In the genomic region with DNA sequence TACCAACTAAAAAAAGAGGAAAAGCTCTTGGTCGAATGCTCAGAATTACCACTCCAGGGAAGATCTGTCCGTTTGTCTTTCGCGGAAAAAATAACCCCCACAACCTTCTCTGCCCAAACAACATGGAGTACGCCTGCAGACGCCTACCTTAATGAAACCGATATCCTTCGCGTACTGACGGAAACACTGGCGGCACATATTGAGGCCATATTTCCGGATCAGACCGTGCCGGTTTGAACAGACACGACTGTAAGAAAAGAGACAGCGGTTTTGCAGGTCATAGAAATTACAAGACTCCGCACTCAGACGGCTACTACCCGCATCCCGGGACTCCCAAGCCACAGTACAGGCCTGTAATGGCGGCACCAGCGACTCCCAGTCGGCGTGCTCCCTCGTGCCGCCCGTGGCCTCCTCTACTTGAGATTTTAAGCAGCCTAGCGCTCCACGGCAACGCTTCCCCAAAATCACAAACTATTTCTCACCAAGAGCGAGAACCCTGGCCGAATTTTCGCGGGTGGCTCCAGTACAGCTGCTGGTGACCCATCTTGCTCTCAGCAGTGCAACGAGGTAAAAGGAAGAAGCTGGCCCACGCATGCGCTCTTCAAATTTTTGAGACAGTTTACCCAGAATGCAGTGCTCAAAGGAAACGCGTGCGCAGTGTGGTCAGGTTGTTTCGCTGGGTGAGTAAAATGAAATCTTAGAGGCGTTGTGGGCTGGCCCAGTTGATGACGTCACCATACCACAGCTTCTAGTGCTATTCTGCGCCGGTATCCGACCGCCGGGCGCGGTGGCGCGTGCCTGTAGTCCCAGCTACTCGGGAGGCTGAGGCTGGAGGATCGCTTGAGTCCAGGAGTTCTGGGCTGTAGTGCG, we compare ENCODE assay signal across 1 cellular context.
TF ChIP-seq lines count a peak whose summit lies in the region.

A gene (minus strand): TSS at position 578 of the 870 bp plus-strand sequence. CDS start 34 bp downstream, at position 544.

TF ChIP-seq in HEK293, 187 proteins besides CTCF, POLR2A, EP300 and RAD21 (continued from another document and continues in another):
- TF ChIP-seq, protein P1, sequence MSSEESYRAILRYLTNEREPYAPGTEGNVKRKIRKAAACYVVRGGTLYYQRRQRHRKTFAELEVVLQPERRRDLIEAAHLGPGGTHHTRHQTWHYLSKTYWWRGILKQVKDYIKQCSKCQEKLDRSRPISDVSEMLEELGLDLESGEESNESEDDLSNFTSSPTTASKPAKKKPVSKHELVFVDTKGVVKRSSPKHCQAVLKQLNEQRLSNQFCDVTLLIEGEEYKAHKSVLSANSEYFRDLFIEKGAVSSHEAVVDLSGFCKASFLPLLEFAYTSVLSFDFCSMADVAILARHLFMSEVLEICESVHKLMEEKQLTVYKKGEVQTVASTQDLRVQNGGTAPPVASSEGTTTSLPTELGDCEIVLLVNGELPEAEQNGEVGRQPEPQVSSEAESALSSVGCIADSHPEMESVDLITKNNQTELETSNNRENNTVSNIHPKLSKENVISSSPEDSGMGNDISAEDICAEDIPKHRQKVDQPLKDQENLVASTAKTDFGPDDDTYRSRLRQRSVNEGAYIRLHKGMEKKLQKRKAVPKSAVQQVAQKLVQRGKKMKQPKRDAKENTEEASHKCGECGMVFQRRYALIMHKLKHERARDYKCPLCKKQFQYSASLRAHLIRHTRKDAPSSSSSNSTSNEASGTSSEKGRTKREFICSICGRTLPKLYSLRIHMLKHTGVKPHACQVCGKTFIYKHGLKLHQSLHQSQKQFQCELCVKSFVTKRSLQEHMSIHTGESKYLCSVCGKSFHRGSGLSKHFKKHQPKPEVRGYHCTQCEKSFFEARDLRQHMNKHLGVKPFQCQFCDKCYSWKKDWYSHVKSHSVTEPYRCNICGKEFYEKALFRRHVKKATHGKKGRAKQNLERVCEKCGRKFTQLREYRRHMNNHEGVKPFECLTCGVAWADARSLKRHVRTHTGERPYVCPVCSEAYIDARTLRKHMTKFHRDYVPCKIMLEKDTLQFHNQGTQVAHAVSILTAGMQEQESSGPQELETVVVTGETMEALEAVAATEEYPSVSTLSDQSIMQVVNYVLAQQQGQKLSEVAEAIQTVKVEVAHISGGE (tag by site-specific recombination; conservative IDR thresholded peaks at IDR 0.05; ENCODE audit: low read depth): peak; percentile 22; the same call in 1 of the 2 replicates
- TF ChIP-seq ZNF521 (tag by site-specific recombination; IDR thresholded peaks at IDR 0.05) (no peak), ZNF24 (tag by site-specific recombination; IDR thresholded peaks at IDR 0.05) (no peak), ZNF596 (tag by site-specific recombination; IDR thresholded peaks at IDR 0.05) (no peak), ZNF561 (tag by site-specific recombination; IDR thresholded peaks at IDR 0.05; ENCODE audit: borderline replicate concordance) (no peak), ZNF629 (tag by site-specific recombination; IDR thresholded peaks at IDR 0.05) (peak; percentile 96), MYNN (tag by site-specific recombination; IDR thresholded peaks at IDR 0.05; ENCODE audit: borderline replicate concordance) (no peak), ZXDB (tag by site-specific recombination; IDR thresholded peaks at IDR 0.05) (peak; percentile 81), ZNF266 (tag by site-specific recombination; IDR thresholded peaks at IDR 0.05; ENCODE audit: low read depth) (no peak), ZSCAN30 (tag by site-specific recombination; IDR thresholded peaks at IDR 0.05) (peak; percentile 77; the same call in 1 of the 2 replicates), RBAK (tag by site-specific recombination; IDR thresholded peaks at IDR 0.05) (no peak), ZNF571 (tag by site-specific recombination; IDR thresholded peaks at IDR 0.05) (no peak), ZNF600 (tag by site-specific recombination; IDR thresholded peaks at IDR 0.05) (peak; percentile 66; the same call in 1 of the 2 replicates), ZNF404 (tag by site-specific recombination; IDR thresholded peaks at IDR 0.05) (no peak), EGR2 (tag by site-specific recombination; IDR thresholded peaks at IDR 0.05; ENCODE audit: low read depth) (peak; percentile 60), ZNF664 (tag by site-specific recombination; IDR thresholded peaks at IDR 0.05) (no peak), ZNF792 (tag by site-specific recombination; IDR thresholded peaks at IDR 0.05) (no peak), ZNF248 (tag by site-specific recombination; IDR thresholded peaks at IDR 0.05) (no peak), SETDB1 (IDR thresholded peaks at IDR 0.05; ENCODE audit: insufficient read length, low read length) (no peak), ZFHX2 (tag by site-specific recombination; conservative IDR thresholded peaks at IDR 0.05) (peak; percentile 56), ZNF221 (tag by site-specific recombination; IDR thresholded peaks at IDR 0.05; ENCODE audit: borderline replicate concordance) (no peak), ZBTB48 (tag by site-specific recombination; IDR thresholded peaks at IDR 0.05) (no peak), ZNF140 (tag by site-specific recombination; IDR thresholded peaks at IDR 0.05) (peak; percentile 43; the same call in 1 of the 2 replicates), ZNF624 (tag by site-specific recombination; IDR thresholded peaks at IDR 0.05) (no peak)
- TF ChIP-seq, protein P2, sequence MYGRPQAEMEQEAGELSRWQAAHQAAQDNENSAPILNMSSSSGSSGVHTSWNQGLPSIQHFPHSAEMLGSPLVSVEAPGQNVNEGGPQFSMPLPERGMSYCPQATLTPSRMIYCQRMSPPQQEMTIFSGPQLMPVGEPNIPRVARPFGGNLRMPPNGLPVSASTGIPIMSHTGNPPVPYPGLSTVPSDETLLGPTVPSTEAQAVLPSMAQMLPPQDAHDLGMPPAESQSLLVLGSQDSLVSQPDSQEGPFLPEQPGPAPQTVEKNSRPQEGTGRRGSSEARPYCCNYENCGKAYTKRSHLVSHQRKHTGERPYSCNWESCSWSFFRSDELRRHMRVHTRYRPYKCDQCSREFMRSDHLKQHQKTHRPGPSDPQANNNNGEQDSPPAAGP (tag by site-specific recombination; IDR thresholded peaks at IDR 0.05): peak; percentile 93
- TF ChIP-seq, protein P3, sequence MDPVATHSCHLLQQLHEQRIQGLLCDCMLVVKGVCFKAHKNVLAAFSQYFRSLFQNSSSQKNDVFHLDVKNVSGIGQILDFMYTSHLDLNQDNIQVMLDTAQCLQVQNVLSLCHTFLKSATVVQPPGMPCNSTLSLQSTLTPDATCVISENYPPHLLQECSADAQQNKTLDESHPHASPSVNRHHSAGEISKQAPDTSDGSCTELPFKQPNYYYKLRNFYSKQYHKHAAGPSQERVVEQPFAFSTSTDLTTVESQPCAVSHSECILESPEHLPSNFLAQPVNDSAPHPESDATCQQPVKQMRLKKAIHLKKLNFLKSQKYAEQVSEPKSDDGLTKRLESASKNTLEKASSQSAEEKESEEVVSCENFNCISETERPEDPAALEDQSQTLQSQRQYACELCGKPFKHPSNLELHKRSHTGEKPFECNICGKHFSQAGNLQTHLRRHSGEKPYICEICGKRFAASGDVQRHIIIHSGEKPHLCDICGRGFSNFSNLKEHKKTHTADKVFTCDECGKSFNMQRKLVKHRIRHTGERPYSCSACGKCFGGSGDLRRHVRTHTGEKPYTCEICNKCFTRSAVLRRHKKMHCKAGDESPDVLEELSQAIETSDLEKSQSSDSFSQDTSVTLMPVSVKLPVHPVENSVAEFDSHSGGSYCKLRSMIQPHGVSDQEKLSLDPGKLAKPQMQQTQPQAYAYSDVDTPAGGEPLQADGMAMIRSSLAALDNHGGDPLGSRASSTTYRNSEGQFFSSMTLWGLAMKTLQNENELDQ (tag by site-specific recombination; IDR thresholded peaks at IDR 0.05; ENCODE audit: low read depth): no peak
- TF ChIP-seq, protein P4, sequence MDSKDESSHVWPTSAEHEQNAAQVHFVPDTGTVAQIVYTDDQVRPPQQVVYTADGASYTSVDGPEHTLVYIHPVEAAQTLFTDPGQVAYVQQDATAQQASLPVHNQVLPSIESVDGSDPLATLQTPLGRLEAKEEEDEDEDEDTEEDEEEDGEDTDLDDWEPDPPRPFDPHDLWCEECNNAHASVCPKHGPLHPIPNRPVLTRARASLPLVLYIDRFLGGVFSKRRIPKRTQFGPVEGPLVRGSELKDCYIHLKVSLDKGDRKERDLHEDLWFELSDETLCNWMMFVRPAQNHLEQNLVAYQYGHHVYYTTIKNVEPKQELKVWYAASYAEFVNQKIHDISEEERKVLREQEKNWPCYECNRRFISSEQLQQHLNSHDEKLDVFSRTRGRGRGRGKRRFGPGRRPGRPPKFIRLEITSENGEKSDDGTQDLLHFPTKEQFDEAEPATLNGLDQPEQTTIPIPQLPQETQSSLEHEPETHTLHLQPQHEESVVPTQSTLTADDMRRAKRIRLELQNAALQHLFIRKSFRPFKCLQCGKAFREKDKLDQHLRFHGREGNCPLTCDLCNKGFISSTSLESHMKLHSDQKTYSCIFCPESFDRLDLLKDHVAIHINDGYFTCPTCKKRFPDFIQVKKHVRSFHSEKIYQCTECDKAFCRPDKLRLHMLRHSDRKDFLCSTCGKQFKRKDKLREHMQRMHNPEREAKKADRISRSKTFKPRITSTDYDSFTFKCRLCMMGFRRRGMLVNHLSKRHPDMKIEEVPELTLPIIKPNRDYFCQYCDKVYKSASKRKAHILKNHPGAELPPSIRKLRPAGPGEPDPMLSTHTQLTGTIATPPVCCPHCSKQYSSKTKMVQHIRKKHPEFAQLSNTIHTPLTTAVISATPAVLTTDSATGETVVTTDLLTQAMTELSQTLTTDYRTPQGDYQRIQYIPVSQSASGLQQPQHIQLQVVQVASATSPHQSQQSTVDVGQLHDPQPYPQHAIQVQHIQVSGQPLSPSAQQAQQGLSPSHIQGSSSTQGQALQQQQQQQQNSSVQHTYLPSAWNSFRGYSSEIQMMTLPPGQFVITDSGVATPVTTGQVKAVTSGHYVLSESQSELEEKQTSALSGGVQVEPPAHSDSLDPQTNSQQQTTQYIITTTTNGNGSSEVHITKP (tag by site-specific recombination; IDR thresholded peaks at IDR 0.05): peak; percentile 90
- TF ChIP-seq, protein P5, sequence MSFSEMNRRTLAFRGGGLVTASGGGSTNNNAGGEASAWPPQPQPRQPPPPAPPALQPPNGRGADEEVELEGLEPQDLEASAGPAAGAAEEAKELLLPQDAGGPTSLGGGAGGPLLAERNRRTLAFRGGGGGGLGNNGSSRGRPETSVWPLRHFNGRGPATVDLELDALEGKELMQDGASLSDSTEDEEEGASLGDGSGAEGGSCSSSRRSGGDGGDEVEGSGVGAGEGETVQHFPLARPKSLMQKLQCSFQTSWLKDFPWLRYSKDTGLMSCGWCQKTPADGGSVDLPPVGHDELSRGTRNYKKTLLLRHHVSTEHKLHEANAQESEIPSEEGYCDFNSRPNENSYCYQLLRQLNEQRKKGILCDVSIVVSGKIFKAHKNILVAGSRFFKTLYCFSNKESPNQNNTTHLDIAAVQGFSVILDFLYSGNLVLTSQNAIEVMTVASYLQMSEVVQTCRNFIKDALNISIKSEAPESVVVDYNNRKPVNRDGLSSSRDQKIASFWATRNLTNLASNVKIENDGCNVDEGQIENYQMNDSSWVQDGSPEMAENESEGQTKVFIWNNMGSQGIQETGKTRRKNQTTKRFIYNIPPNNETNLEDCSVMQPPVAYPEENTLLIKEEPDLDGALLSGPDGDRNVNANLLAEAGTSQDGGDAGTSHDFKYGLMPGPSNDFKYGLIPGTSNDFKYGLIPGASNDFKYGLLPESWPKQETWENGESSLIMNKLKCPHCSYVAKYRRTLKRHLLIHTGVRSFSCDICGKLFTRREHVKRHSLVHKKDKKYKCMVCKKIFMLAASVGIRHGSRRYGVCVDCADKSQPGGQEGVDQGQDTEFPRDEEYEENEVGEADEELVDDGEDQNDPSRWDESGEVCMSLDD (tag by site-specific recombination; IDR thresholded peaks at IDR 0.05): peak; percentile 84; the same call in 1 of the 2 replicates
- TF ChIP-seq, protein P6, sequence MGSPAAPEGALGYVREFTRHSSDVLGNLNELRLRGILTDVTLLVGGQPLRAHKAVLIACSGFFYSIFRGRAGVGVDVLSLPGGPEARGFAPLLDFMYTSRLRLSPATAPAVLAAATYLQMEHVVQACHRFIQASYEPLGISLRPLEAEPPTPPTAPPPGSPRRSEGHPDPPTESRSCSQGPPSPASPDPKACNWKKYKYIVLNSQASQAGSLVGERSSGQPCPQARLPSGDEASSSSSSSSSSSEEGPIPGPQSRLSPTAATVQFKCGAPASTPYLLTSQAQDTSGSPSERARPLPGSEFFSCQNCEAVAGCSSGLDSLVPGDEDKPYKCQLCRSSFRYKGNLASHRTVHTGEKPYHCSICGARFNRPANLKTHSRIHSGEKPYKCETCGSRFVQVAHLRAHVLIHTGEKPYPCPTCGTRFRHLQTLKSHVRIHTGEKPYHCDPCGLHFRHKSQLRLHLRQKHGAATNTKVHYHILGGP (tag by site-specific recombination; IDR thresholded peaks at IDR 0.05): no peak
- TF ChIP-seq, protein P7, sequence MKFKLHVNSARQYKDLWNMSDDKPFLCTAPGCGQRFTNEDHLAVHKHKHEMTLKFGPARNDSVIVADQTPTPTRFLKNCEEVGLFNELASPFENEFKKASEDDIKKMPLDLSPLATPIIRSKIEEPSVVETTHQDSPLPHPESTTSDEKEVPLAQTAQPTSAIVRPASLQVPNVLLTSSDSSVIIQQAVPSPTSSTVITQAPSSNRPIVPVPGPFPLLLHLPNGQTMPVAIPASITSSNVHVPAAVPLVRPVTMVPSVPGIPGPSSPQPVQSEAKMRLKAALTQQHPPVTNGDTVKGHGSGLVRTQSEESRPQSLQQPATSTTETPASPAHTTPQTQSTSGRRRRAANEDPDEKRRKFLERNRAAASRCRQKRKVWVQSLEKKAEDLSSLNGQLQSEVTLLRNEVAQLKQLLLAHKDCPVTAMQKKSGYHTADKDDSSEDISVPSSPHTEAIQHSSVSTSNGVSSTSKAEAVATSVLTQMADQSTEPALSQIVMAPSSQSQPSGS (tag by site-specific recombination; IDR thresholded peaks at IDR 0.05; ENCODE audit: low read depth): peak; percentile 100
